In genomic region chr4:121272526-121272925, GRCh38 we compare ENCODE assay signal across 8 cellular contexts.
DNase-seq lines count a peak whose midpoint lies in the region; ATAC-seq and TF ChIP-seq lines count a peak whose summit lies in the region.

No MANE protein-coding gene starts in this region.

- no peaks in the 10 kb centered on the region for H3K36me3 ChIP-seq in thyroid gland

- TF ChIP-seq POLR2A in thyroid gland (IDR thresholded peaks at IDR 0.05) = no peak

- H3K4me3 ChIP-seq in thyroid gland (replicated peaks in 1 of 3) = no peak overlapping the region

- peak; percentile 89 for ATAC-seq in GM18858 (IDR thresholded peaks at IDR 0.05; ENCODE audit: unreplicated experiment)
- no peak for ATAC-seq in left lobe of liver

- no peaks in the 10 kb centered on the region for H3K4me1 ChIP-seq in thyroid gland

- no peaks in the 10 kb centered on the region for H3K9me3 ChIP-seq in thyroid gland

- DNase-seq in HCEC 1CT (peak; percentile 46), HPDE6-E6E7 (ENCODE audit: extremely low spot score) (peak; percentile 68), glomerular visceral epithelial cell (ENCODE audit: extremely low spot score) (peak; percentile 23), thyroid gland (no peak), midbrain (lab: John Stamatoyannopoulos, UW) (no peak), left lobe of liver (ENCODE audit: low spot score) (no peak)
- DNase-seq in activated CD4-positive, alpha-beta T cell treated with anti-CD3 and anti-CD28 coated beads for 1 hour = no peak

- no peak for TF ChIP-seq CTCF in thyroid gland (IDR thresholded peaks at IDR 0.05)

- intact Hi-C loops in thyroid gland (cut with DNase I) = no loop called here

- WGBS in thyroid gland, 2 donors = 66 to 80% methylated on average over 2 of the region's 2 CpGs

- H3K27ac ChIP-seq in thyroid gland = no peak overlapping the region

- no peaks in the 10 kb centered on the region for H3K27me3 ChIP-seq in thyroid gland

Comparison
In these comparisons a context has a peak if more than half of its experiments do, and no peak if none do; other contexts are left out.
1. DNase-seq: peak in HCEC 1CT (single experiment), HPDE6-E6E7 (single experiment) and glomerular visceral epithelial cell (single experiment); none in thyroid gland (0 of 2), midbrain (single experiment), left lobe of liver (single experiment) and activated CD4-positive, alpha-beta T cell treated with anti-CD3 and anti-CD28 coated beads for 1 hour (single experiment).